9 cellular contexts compared by ENCODE assay signal in genomic region chr12:26112703-26113147, GRCh38. TPM values are rescaled to one million over a fixed set of nuclear protein-coding genes. Genes with fewer than 3 reads are reported as not detected.
DNase-seq lines count a peak whose midpoint lies in the region; ATAC-seq and TF ChIP-seq lines count a peak whose summit lies in the region.
"Had no signal": no experiment of that assay in that cellular context is flagged by ENCODE, and none has a peak within 500 bp of the region (broad histone marks: within the 10 kb centered on the region; RNA-seq: fewer than 3 reads in every experiment).

No MANE protein-coding gene starts in this region.

- peaks cover 36% of the 10 kb centered on the region for H3K4me1 Mint-ChIP-seq in progenitor cell of endocrine pancreas (ENCODE audit: low read depth)
- H3K4me1 Mint-ChIP-seq in activated naive CD4-positive, alpha-beta T cell treated with anti-CD3 and anti-CD28 coated beads for 36 hours (ENCODE audit: low read depth) = peaks cover 6% of the 10 kb centered on the region

- ATAC-seq in body of pancreas (no peak), HG03432 (IDR thresholded peaks at IDR 0.05; ENCODE audit: unreplicated experiment) (no peak)

- H3K9ac ChIP-seq in HUES6 (ENCODE audit: low read length) = peak overlapping the region; percentile 83

- H3K9me3 ChIP-seq in HUES6 (ENCODE audit: control insufficient read depth, insufficient read depth, low read depth, low read length) = no peaks in the 10 kb centered on the region
- no peaks in the 10 kb centered on the region for H3K9me3 ChIP-seq in body of pancreas
- H3K9me3 ChIP-seq in BE2C = no peaks in the 10 kb centered on the region

- H3K4me3 Mint-ChIP-seq in progenitor cell of endocrine pancreas (ENCODE audit: low read depth) = peak overlapping the region; percentile 70
- no peak overlapping the region for H3K4me3 Mint-ChIP-seq in activated naive CD4-positive, alpha-beta T cell treated with anti-CD3 and anti-CD28 coated beads for 36 hours

- no peaks in the 10 kb centered on the region for H3K36me3 ChIP-seq in HUES6 (ENCODE audit: control insufficient read depth, insufficient read depth, low read length)
- no peaks in the 10 kb centered on the region for H3K36me3 ChIP-seq in body of pancreas (replicated peaks in 1 of 2; ENCODE audit: insufficient read depth in 1 of 2, low read depth in 2 of 2)
- no peaks in the 10 kb centered on the region for H3K36me3 ChIP-seq in BE2C

- CTCF ChIA-PET in activated naive CD4-positive, alpha-beta T cell treated with anti-CD3 and anti-CD28 coated beads for 36 hours (lab: Charles Lee) = interaction anchor here (0.6 kb wide), 1 partner anchor 323 kb away, joined by 3 read pairs; no protein-coding TSS in a partner anchor

- peak overlapping the region; percentile 3 for H3K27ac Mint-ChIP-seq in progenitor cell of endocrine pancreas
- H3K27ac Mint-ChIP-seq in activated naive CD4-positive, alpha-beta T cell treated with anti-CD3 and anti-CD28 coated beads for 36 hours = no peak overlapping the region

- no peaks in the 10 kb centered on the region for H3K36me3 Mint-ChIP-seq in progenitor cell of endocrine pancreas (ENCODE audit: insufficient read depth)
- H3K36me3 Mint-ChIP-seq in activated naive CD4-positive, alpha-beta T cell treated with anti-CD3 and anti-CD28 coated beads for 36 hours (ENCODE audit: low read depth) = no peaks in the 10 kb centered on the region

- H3K4me1 ChIP-seq in HUES6 (ENCODE audit: control insufficient read depth, insufficient read depth, low read length) (peaks cover 65% of the 10 kb centered on the region), body of pancreas (peaks cover 45% of the 10 kb centered on the region), BE2C (peaks cover 3% of the 10 kb centered on the region; the same call in 1 of the 2 replicates)

- H3K27me3 Mint-ChIP-seq in progenitor cell of endocrine pancreas = peaks cover 31% of the 10 kb centered on the region
- peaks cover 29% of the 10 kb centered on the region for H3K27me3 Mint-ChIP-seq in activated naive CD4-positive, alpha-beta T cell treated with anti-CD3 and anti-CD28 coated beads for 36 hours (ENCODE audit: low read depth)

- TF ChIP-seq POLR2A in body of pancreas (IDR thresholded peaks at IDR 0.05) = no peak

- H3K27me3 ChIP-seq in HUES6 (ENCODE audit: control insufficient read depth, insufficient read depth, low read length) (peaks cover 23% of the 10 kb centered on the region), body of pancreas (no peaks in the 10 kb centered on the region), BE2C (no peaks in the 10 kb centered on the region; the same call in none of the 2 replicates)

- H3K9me3 Mint-ChIP-seq in progenitor cell of endocrine pancreas (ENCODE audit: low read depth) = no peaks in the 10 kb centered on the region
- H3K9me3 Mint-ChIP-seq in activated naive CD4-positive, alpha-beta T cell treated with anti-CD3 and anti-CD28 coated beads for 36 hours = no peaks in the 10 kb centered on the region

- H3K27ac ChIP-seq in HUES6 (ENCODE audit: low read depth, low read length) (peak overlapping the region; percentile 91; the same call in 1 of the 2 replicates), body of pancreas (peak overlapping the region in 3 of 4 donors; percentile 97 to 99 (median 99))

- TF ChIP-seq CTCF in body of pancreas (IDR thresholded peaks at IDR 0.05) (no peak), progenitor cell of endocrine pancreas (IDR thresholded peaks at IDR 0.05; ENCODE audit: unreplicated experiment) (no peak), BE2C (IDR thresholded peaks at IDR 0.05; ENCODE audit: low read depth, low read length) (no peak)

- WGBS in body of pancreas, 2 donors = 35 to 58% methylated on average over 8 of the region's 8 CpGs

- peak overlapping the region; percentile 66 for H3K4me3 ChIP-seq in HUES6 (ENCODE audit: low read depth, low read length)
- no peak overlapping the region for H3K4me3 ChIP-seq in body of pancreas
- H3K4me3 ChIP-seq in BE2C (ENCODE audit: low read depth, low read length) = no peak overlapping the region

- DNase-seq in Daoy (ENCODE audit: low read depth) = peak; percentile 39
- no peak for DNase-seq in body of pancreas
- DNase-seq in progenitor cell of endocrine pancreas (ENCODE audit: low spot score, unreplicated experiment) = no peak
- DNase-seq in BE2C = no peak
- no peak for DNase-seq in GM19240 (ENCODE audit: insufficient read length, low spot score)
- DNase-seq in activated naive CD4-positive, alpha-beta T cell treated with anti-CD3 and anti-CD28 coated beads for 36 hours = no peak
- DNase-seq: activated CD4-positive, alpha-beta T cell treated with anti-CD3 and anti-CD28 coated beads for 48 hours had no signal

- intact Hi-C loops in body of pancreas (cut with DNase I) = no loop called here
- intact Hi-C loops in activated naive CD4-positive, alpha-beta T cell treated with anti-CD3 and anti-CD28 coated beads for 36 hours (cut with micrococcal nuclease) = no loop called here

RNA-seq across cellular contexts. Expression of gene BHLHE41, which starts 12.1 kb away (rescaled TPM):
- total RNA-seq in Daoy (2014; rRNA removed; shearing (Covaris generic)) = 25.3 and 29.1 TPM in 2 replicates
- 1 to 10 TPM; 2.6 to 4.6 TPM for total RNA-seq in body of pancreas
- total RNA-seq in progenitor cell of endocrine pancreas = 0.46 and 0.78 TPM in 2 replicates
- polyA plus RNA-seq in BE2C (2012; ENCODE audit: insufficient read depth, insufficient read length, low read depth) = 0.45 TPM
- not detected for total RNA-seq in activated naive CD4-positive, alpha-beta T cell treated with anti-CD3 and anti-CD28 coated beads for 36 hours
